ENCODE assay signal across 8 cellular contexts in genomic region chrX:17590892-17591740, GRCh38.
DNase-seq lines count a peak whose midpoint lies in the region; ATAC-seq and TF ChIP-seq lines count a peak whose summit lies in the region.

No MANE protein-coding gene starts in this region.

- peaks cover 6% of the 10 kb centered on the region for H3K36me3 Mint-ChIP-seq in activated naive CD8-positive, alpha-beta T cell treated with anti-CD3 and anti-CD28 coated beads for 36 hours

- peak overlapping the region; percentile 8 for H3K4me3 ChIP-seq in AG09309 (ENCODE audit: control insufficient read depth, low read depth, low read length)
- H3K4me3 ChIP-seq in heart left ventricle = peak overlapping the region in 5 of 12 donors; percentile 3 to 43 (median 33)

- H3K27me3 Mint-ChIP-seq in activated naive CD8-positive, alpha-beta T cell treated with anti-CD3 and anti-CD28 coated beads for 36 hours = no peaks in the 10 kb centered on the region

- H3K4me3 Mint-ChIP-seq in activated naive CD8-positive, alpha-beta T cell treated with anti-CD3 and anti-CD28 coated beads for 36 hours = peak overlapping the region; percentile 34

- peaks cover 0 to 4% (median 0%) of the 10 kb centered on the region in 9 donors for H3K27me3 ChIP-seq in heart left ventricle

- H3K27ac Mint-ChIP-seq in activated naive CD8-positive, alpha-beta T cell treated with anti-CD3 and anti-CD28 coated beads for 36 hours = peak overlapping the region; percentile 85

- no peaks in the 10 kb centered on the region for H3K9me3 ChIP-seq in heart left ventricle

- no peaks in the 10 kb centered on the region for H3K36me3 ChIP-seq in heart left ventricle

- ATAC-seq in GM18517 (IDR thresholded peaks at IDR 0.05; ENCODE audit: unreplicated experiment) = peak; percentile 63
- ATAC-seq in HG03439 (IDR thresholded peaks at IDR 0.05; ENCODE audit: unreplicated experiment) = peak; percentile 74
- peak; percentile 77 to 90 (median 83) for ATAC-seq in heart left ventricle

- TF ChIP-seq CTCF in AG09309 (IDR thresholded peaks at IDR 0.05; ENCODE audit: control insufficient read depth, insufficient read depth, low read depth, low read length, missing control alignments) = peak; percentile 87
- TF ChIP-seq CTCF in heart left ventricle (IDR thresholded peaks at IDR 0.05) = peak; percentile 52 to 75 (median 64)

- peak; percentile 63 for DNase-seq in AG09309 (ENCODE audit: low read depth)
- peak; percentile 46 for DNase-seq in NCI-H748 treated with DMSO at 0.1 percent for 48 hours (lab: John Stamatoyannopoulos, UW)
- DNase-seq in activated naive CD8-positive, alpha-beta T cell treated with anti-CD3 and anti-CD28 coated beads for 36 hours = peak; percentile 38
- peak; percentile 44 to 60 (median 52) for DNase-seq in heart left ventricle
- peak; percentile 73 for DNase-seq in retina
- DNase-seq in effector CD4-positive, alpha-beta T cell = no peak

- H3K9me3 Mint-ChIP-seq in activated naive CD8-positive, alpha-beta T cell treated with anti-CD3 and anti-CD28 coated beads for 36 hours = peaks cover 4% of the 10 kb centered on the region

- no peak for TF ChIP-seq POLR2A in heart left ventricle (IDR thresholded peaks at IDR 0.05)

- intact Hi-C loops in heart left ventricle (cut with DNase I) = loop anchor here in 9 of 10 donors (1.0 to 10.0 kb wide), 13 partner anchors 54 to 349 kb away; partner anchors contain the start of gene NHS (in 5 of the 9)

- 36 to 40% (median 39%) methylated on average over 9 of the region's 9 CpGs for WGBS in heart left ventricle, 4 donors

- peak overlapping the region in 5 of 12 donors; percentile 3 to 72 (median 38) for H3K27ac ChIP-seq in heart left ventricle

- peaks cover 46% of the 10 kb centered on the region for H3K4me1 Mint-ChIP-seq in activated naive CD8-positive, alpha-beta T cell treated with anti-CD3 and anti-CD28 coated beads for 36 hours

- peaks cover 0 to 19% (median 2%) of the 10 kb centered on the region in 12 donors for H3K4me1 ChIP-seq in heart left ventricle
